Comparison of ENCODE assay signal across 8 cellular contexts in the genomic region with DNA sequence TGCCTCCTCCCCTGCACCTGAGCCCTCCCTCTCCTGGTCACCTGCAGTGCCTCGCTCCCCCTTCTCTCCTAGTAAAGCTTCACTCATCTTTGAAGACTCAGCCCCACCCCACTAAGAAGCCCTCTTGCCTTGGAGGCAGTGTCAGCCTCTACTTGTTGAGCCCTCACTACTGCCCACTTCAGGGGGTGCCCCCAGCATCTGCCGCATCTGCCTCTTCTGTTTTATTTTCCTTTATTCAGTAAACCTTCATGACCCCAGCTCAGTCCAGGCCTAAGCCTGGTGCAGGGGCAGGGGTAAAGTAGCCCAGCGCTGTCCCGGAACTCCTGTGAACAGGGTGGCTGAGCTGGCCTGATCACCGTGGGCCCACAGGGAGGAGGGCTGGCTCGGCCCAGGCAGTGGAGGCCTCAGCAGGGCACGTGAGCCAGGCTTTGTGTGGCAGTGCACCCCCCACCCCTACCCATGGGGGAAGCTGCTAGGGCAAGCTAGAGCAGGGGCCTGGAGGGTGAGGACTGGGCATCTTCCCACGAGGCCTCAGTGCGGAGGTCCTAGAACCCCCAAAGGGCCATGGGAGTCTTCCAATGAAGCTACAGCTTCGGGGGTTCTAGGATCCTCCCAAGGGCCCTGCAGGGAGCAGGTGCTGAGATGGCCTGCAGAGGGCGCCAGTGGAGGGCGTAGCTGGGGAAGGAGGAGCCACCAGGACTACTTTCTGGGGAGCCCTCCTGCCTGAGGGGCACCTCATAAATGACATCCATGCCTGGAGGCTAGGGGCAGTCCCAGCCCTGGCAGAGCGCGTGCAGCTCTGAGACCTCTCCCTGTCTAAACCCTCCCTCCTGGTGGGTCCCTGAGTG. TPM values are rescaled to one million over a fixed set of nuclear protein-coding genes. Genes with fewer than 3 reads are reported as not detected.
A peak's percentile ranks its signal among the peaks of the same experiment; 100 is the strongest.
DNase-seq lines count a peak whose midpoint lies in the region; ATAC-seq and TF ChIP-seq lines count a peak whose summit lies in the region.

No MANE protein-coding gene starts in this region.

- H3K27me3 ChIP-seq in Peyer's patch (no peaks in the 10 kb centered on the region), subcutaneous abdominal adipose tissue (ENCODE audit: control insufficient read depth in 5 of 5, insufficient read depth in 4 of 5, low read length in 5 of 5) (no peaks in the 10 kb centered on the region)

- H3K4me1 ChIP-seq in Peyer's patch, result peaks cover 0 to 8% (median 0%) of the 10 kb centered on the region in 4 donors
- peaks cover 0 to 41% (median 33%) of the 10 kb centered on the region in 5 donors for H3K4me1 ChIP-seq in subcutaneous abdominal adipose tissue (ENCODE audit: control insufficient read depth in 5 of 5, insufficient read depth in 5 of 5, low read length in 5 of 5)

- ATAC-seq in left lobe of liver, result peak; percentile 50
- ATAC-seq in HG03097 (IDR thresholded peaks at IDR 0.05; ENCODE audit: low FRiP score, unreplicated experiment), result no peak

- H3K4me3 ChIP-seq in Peyer's patch (no peak overlapping the region), astrocyte of the spinal cord (ENCODE audit: low read depth, low read length) (no peak overlapping the region), subcutaneous abdominal adipose tissue (ENCODE audit: low read depth in 1 of 5, low read length in 5 of 5) (no peak overlapping the region)

- no peak for TF ChIP-seq POLR2A in Peyer's patch (IDR thresholded peaks at IDR 0.05)

- H3K27ac ChIP-seq in Peyer's patch (no peak overlapping the region), subcutaneous abdominal adipose tissue (ENCODE audit: low read depth, low read length) (peak overlapping the region; percentile 41)

- DNase-seq in GM10266 (ENCODE audit: extremely low spot score) (peak; percentile 69), Peyer's patch (peak; percentile 19 to 76 (median 70)), astrocyte of the spinal cord (ENCODE audit: low read depth, low spot score) (no peak), left lobe of liver (ENCODE audit: low spot score) (peak; percentile 47), HuH-7 (ENCODE audit: low spot score) (no peak), dedifferentiated amniotic fluid mesenchymal stem cell (ENCODE audit: extremely low spot score) (no peak)

- TF ChIP-seq CTCF in GM10266 (IDR thresholded peaks at IDR 0.05; ENCODE audit: control insufficient read depth, insufficient read depth, low read depth, missing control alignments) (peak; percentile 62), Peyer's patch (IDR thresholded peaks at IDR 0.05) (peak; percentile 7 to 74 (median 62)), astrocyte of the spinal cord (IDR thresholded peaks at IDR 0.05; ENCODE audit: low read depth, low read length) (peak; percentile 82)

- no peaks in the 10 kb centered on the region for H3K9me3 ChIP-seq in Peyer's patch
- no peaks in the 10 kb centered on the region for H3K9me3 ChIP-seq in subcutaneous abdominal adipose tissue (ENCODE audit: control insufficient read depth in 5 of 5, low read length in 5 of 5)

- H3K36me3 ChIP-seq in Peyer's patch (peaks cover 0 to 17% (median 0%) of the 10 kb centered on the region in 3 donors), subcutaneous abdominal adipose tissue (ENCODE audit: control insufficient read depth in 5 of 5, insufficient read depth in 5 of 5, low read length in 5 of 5) (peaks cover 0 to 40% (median 17%) of the 10 kb centered on the region in 5 donors)

- in situ Hi-C loops in astrocyte of the spinal cord (cut with HindIII; ENCODE audit: low sequenced_read_pairs), result no loop called here

- H3K9ac ChIP-seq in subcutaneous abdominal adipose tissue (ENCODE audit: low read length in 5 of 5), result peak overlapping the region in 3 of 5 donors; percentile 34 to 38 (median 34)

RNA-seq across cellular contexts. Expression of a gene that starts 36.1 kb away (rescaled TPM):
- 100 to 1,000 TPM in 3 of 4 donors, 10 to 100 TPM in 1; 92.4 to 778 (median 563) TPM for total RNA-seq in Peyer's patch
- total RNA-seq in left lobe of liver, result 75.2 TPM

RNA-seq across cellular contexts. Expression of a gene that starts 39.9 kb away (rescaled TPM):
- total RNA-seq in Peyer's patch (10 to 100 TPM in 3 of 4 donors, 1 to 10 TPM in 1; 6.3 to 40.4 (median 19.5) TPM), left lobe of liver (1.5 TPM)

Comparison
In these comparisons a context has a peak if more than half of its experiments do, and no peak if none do; other contexts are left out.
1. DNase-seq: peak in GM10266 (single experiment), Peyer's patch (3 of 3) and left lobe of liver (single experiment); none in astrocyte of the spinal cord (single experiment), HuH-7 (single experiment) and dedifferentiated amniotic fluid mesenchymal stem cell (single experiment).
2. Peak in every context shown above with its lines, with median percentiles within 50 percentile points of each other: CTCF ChIP-seq.